In genomic region chr11:46402957-46403902, GRCh38 we compare ENCODE assay signal across 22 cellular contexts. TPM values are rescaled to one million over a fixed set of nuclear protein-coding genes. Genes with fewer than 3 reads are reported as not detected.
"Had no signal": no experiment of that assay in that cellular context is flagged by ENCODE, and none has a peak within 500 bp of the region (broad histone marks: within the 10 kb centered on the region; RNA-seq: fewer than 3 reads in every experiment).

No MANE protein-coding gene starts in this region.

- H3K27me3 ChIP-seq: body of pancreas, cardiac muscle cell, left lung, upper lobe of left lung had no signal

- H3K9me3 ChIP-seq: body of pancreas, left lung, thoracic aorta, upper lobe of left lung had no signal

- H3K4me1 ChIP-seq: body of pancreas, left lung, upper lobe of left lung had no signal

- ATAC-seq: body of pancreas; left lung; natural killer cell treated with Interleukin-12 subunit alpha and Interleukin-12 subunit beta and Interleukin-15 and Interleukin-18, amount 100 ng/mL, for 72 hours; T-cell had no signal

- H3K27ac ChIP-seq: body of pancreas, cardiac muscle cell, left lung, thoracic aorta, upper lobe of left lung, VCaP had no signal

- H3K36me3 Mint-ChIP-seq: natural killer cell treated with Interleukin-12 subunit alpha and Interleukin-12 subunit beta and Interleukin-15 and Interleukin-18, amount 100 ng/mL, for 72 hours had no signal

- H3K4me3 Mint-ChIP-seq: activated CD4-positive, alpha-beta T cell treated with anti-CD3 and anti-CD28 coated beads, Interleukin-2, amount 10 ng/mL, durations not matched to agents 7 days and 5 days; mesothelial cell of epicardium; natural killer cell treated with Interleukin-12 subunit alpha and Interleukin-12 subunit beta and Interleukin-15 and Interleukin-18, amount 100 ng/mL, for 72 hours; T-cell; T-helper 2 cell treated with Interferon-gamma antibody and Interleukin-4, amounts not matched to agents 5 μg/mL and 100 μg/mL, for 36 hours had no signal

- H3K27me3 Mint-ChIP-seq: activated CD4-positive, alpha-beta T cell treated with anti-CD3 and anti-CD28 coated beads, Interleukin-2, amount 10 ng/mL, durations not matched to agents 7 days and 5 days; natural killer cell treated with Interleukin-12 subunit alpha and Interleukin-12 subunit beta and Interleukin-15 and Interleukin-18, amount 100 ng/mL, for 72 hours; T-cell had no signal

- H3K27ac Mint-ChIP-seq: activated CD4-positive, alpha-beta T cell treated with anti-CD3 and anti-CD28 coated beads, Interleukin-2, amount 10 ng/mL, durations not matched to agents 7 days and 5 days; natural killer cell treated with Interleukin-12 subunit alpha and Interleukin-12 subunit beta and Interleukin-15 and Interleukin-18, amount 100 ng/mL, for 72 hours; T-cell; T-helper 2 cell treated with Interferon-gamma antibody and Interleukin-4, amounts not matched to agents 5 μg/mL and 100 μg/mL, for 36 hours had no signal

- H3K4me3 ChIP-seq: body of pancreas, cardiac muscle cell, left lung, thoracic aorta, upper lobe of left lung had no signal

- DNase-seq: activated CD4-positive, alpha-beta T cell treated with anti-CD3 and anti-CD28 coated beads, Interleukin-2, amount 10 ng/mL, durations not matched to agents 7 days and 5 days; activated CD4-positive, CD25-positive, alpha-beta regulatory T cell treated with anti-CD3 and anti-CD28 coated beads, Interleukin-2, amount 50 U/mL, for 72 hours; activated effector memory CD4-positive, alpha-beta T cell treated with anti-CD3 and anti-CD28 coated beads, Interleukin-2, amount 50 U/mL, for 16 hours; activated naive CD4-positive, alpha-beta T cell treated with anti-CD3 and anti-CD28 coated beads, Interleukin-2, amount 50 U/mL, for 16 hours; activated T-cell treated with anti-CD3 and anti-CD28 coated beads, Interleukin-2, amount 50 U/mL, for 1 hour; anterior cingulate cortex; body of pancreas; left lung; mammary epithelial cell; nucleus accumbens; stimulated activated CD4-positive, alpha-beta T cell treated with anti-CD3 and anti-CD28 coated beads, Interleukin-4, amount 100 ng/mL, for 1 hour; stimulated activated naive CD4-positive, alpha-beta T cell; T-cell; upper lobe of left lung had no signal

- H3K9me3 Mint-ChIP-seq: activated CD4-positive, alpha-beta T cell treated with anti-CD3 and anti-CD28 coated beads, Interleukin-2, amount 10 ng/mL, durations not matched to agents 7 days and 5 days; mesothelial cell of epicardium; natural killer cell treated with Interleukin-12 subunit alpha and Interleukin-12 subunit beta and Interleukin-15 and Interleukin-18, amount 100 ng/mL, for 72 hours; T-cell; T-helper 2 cell treated with Interferon-gamma antibody and Interleukin-4, amounts not matched to agents 5 μg/mL and 100 μg/mL, for 36 hours had no signal

- H3K4me1 Mint-ChIP-seq: activated CD4-positive, alpha-beta T cell treated with anti-CD3 and anti-CD28 coated beads, Interleukin-2, amount 10 ng/mL, durations not matched to agents 7 days and 5 days; mesothelial cell of epicardium; T-cell had no signal

RNA-seq across cellular contexts. Expression of gene CHRM4, which starts 11.7 kb away (rescaled TPM):
- total RNA-seq: body of pancreas, epithelial cell of proximal tubule, fibroblast of villous mesenchyme, left lung had no signal
- polyA plus RNA-seq: cardiac muscle cell had no signal
